Comparison of ENCODE assay signal across 19 cellular contexts in genomic region chr1:174366946-174367345, GRCh38.
A peak's percentile ranks its signal among the peaks of the same experiment; 100 is the strongest.
DNase-seq lines count a peak whose midpoint lies in the region; ATAC-seq lines count a peak whose summit lies in the region.
"Had no signal": no experiment of that assay in that cellular context is flagged by ENCODE, and none has a peak within 500 bp of the region (broad histone marks: within the 10 kb centered on the region; RNA-seq: fewer than 3 reads in every experiment).

No MANE protein-coding gene starts in this region.

- H3K27ac Mint-ChIP-seq in T-helper 17 cell: no peak overlapping the region
- H3K27ac Mint-ChIP-seq: CD8-positive, alpha-beta T cell had no signal

- H3K4me1 Mint-ChIP-seq in T-helper 17 cell: no peaks in the 10 kb centered on the region

- ATAC-seq in GM19455 (IDR thresholded peaks at IDR 0.05; ENCODE audit: unreplicated experiment) (no peak), T-helper 17 cell (no peak), HG03460 (IDR thresholded peaks at IDR 0.05; ENCODE audit: unreplicated experiment) (no peak)
- ATAC-seq: CD8-positive, alpha-beta T cell; GM12878 had no signal

- no peak overlapping the region for H3K4me3 ChIP-seq in neuron (ENCODE audit: low read length)
- H3K4me3 ChIP-seq: BLaER1 treated with 17β-estradiol and CSF1 and Interleukin-3, amounts not matched to agents 10 nM and 100 nM; GM12878; GM23248 had no signal

- DNase-seq in SK-MEL-5 (ENCODE audit: low read depth, low spot score) (peak; percentile 23), medulla oblongata (ENCODE audit: extremely low spot score) (peak; percentile 54), substantia nigra (lab: John Stamatoyannopoulos, UW) (no peak), mucosa of gallbladder (ENCODE audit: low spot score) (no peak), T-helper 17 cell (no peak)
- DNase-seq: CD8-positive, alpha-beta T cell; DMS 273 treated with DMSO at 0.1 percent for 48 hours; DMS53; DND-41; EL; GM23248; HCEC 1CT; IMR-90 had no signal

- in situ Hi-C loops in SK-MEL-5 (cut with HindIII; ENCODE audit: low pct_unique_long_range_greater_than_20kb, low sequenced_read_pairs): no loop called here

- no peaks in the 10 kb centered on the region for H3K27me3 Mint-ChIP-seq in T-helper 17 cell
- H3K27me3 Mint-ChIP-seq: B cell had no signal

- H3K36me3 ChIP-seq in neuron (ENCODE audit: insufficient read depth, low read length): no peaks in the 10 kb centered on the region

- H3K27ac ChIP-seq in substantia nigra (ENCODE audit: low read depth, low read length, poor library complexity, severe bottlenecking): peak overlapping the region; percentile 6
- H3K27ac ChIP-seq: BLaER1 treated with 17β-estradiol and CSF1 and Interleukin-3, amounts not matched to agents 10 nM and 100 nM; GM23248 had no signal

- no peak overlapping the region for H3K4me3 Mint-ChIP-seq in T-helper 17 cell
- H3K4me3 Mint-ChIP-seq: B cell; CD8-positive, alpha-beta T cell had no signal

- H3K9me3 ChIP-seq in neuron (ENCODE audit: low read length): no peaks in the 10 kb centered on the region
- no peaks in the 10 kb centered on the region for H3K9me3 ChIP-seq in T-helper 17 cell (ENCODE audit: control insufficient read depth, low read length, poor library complexity, severe bottlenecking)

- H2AFZ ChIP-seq in neuron (ENCODE audit: low read depth, low read length): peak overlapping the region; percentile 81
- H2AFZ ChIP-seq: GM23248 had no signal

- H3K4me1 ChIP-seq in neuron (ENCODE audit: insufficient read depth, low read length): peaks cover 6% of the 10 kb centered on the region
- H3K4me1 ChIP-seq: BLaER1 treated with 17β-estradiol and CSF1 and Interleukin-3, amounts not matched to agents 10 nM and 100 nM had no signal

- H3K36me3 Mint-ChIP-seq in T-helper 17 cell (ENCODE audit: low read depth): peaks cover 3% of the 10 kb centered on the region

- H3K27me3 ChIP-seq in neuron (ENCODE audit: insufficient read depth, low read length): no peaks in the 10 kb centered on the region
- H3K27me3 ChIP-seq: BLaER1 treated with 17β-estradiol and CSF1 and Interleukin-3, amounts not matched to agents 10 nM and 100 nM had no signal

Comparison
In these comparisons a context has a peak if more than half of its experiments do, and no peak if none do; other contexts are left out.
1. DNase-seq: peak in SK-MEL-5 (single experiment) and medulla oblongata (single experiment); none in substantia nigra (0 of 49), mucosa of gallbladder (single experiment) and T-helper 17 cell (0 of 3).